In the genomic region with DNA sequence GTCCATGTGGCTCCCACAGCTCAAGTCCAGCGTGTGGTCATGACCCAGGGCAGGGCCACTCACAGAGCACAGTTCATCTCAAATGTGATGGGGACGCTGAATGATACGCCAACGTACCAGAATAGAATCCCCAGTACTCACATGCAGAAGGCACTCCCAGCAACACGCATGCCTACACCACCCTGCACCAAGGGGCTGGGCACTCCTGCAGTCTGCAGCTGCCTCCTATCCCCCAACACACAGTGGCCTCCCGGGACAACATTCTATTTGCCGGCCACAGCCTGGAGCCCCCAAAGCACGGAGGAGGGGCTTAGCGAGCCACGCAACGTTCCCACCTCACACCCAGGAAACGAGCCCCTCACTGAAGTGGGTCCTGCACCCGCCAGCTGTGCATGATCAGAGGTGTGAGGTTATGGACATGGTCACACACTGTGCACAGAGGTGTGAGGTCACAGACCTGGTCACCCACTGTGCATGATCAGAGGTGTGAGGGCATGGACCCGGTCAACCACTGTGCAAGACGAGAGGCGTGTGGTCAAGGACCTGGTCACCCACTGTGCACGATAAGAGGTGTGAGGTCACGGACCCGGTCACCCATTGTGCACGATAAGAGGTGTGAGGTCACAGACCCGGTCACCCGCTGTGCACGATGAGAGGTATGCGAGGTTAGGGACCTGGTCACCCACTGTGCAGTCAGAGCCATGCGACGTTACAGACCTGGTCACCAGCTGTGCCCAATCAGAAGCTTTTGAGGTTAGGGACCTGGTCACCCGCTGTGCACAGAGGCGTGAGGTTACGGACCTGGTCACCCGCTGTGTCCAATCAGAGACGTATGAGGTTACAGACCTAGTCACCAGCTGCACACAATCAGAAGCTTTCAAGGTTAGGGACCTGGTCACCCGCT, we compare ENCODE assay signal across 14 cellular contexts.
"Had no signal": no experiment of that assay in that cellular context is flagged by ENCODE, and none has a peak within 500 bp of the region (broad histone marks: within the 10 kb centered on the region; RNA-seq: fewer than 3 reads in every experiment).

No MANE protein-coding gene starts in this region.

- H3K4me3 Mint-ChIP-seq: activated CD8-positive, alpha-beta memory T cell treated with anti-CD3 and anti-CD28 coated beads, Interleukin-2, amount 10 ng/mL, durations not matched to agents 7 days and 5 days; activated naive CD8-positive, alpha-beta T cell; activated T-cell treated with anti-CD3 and anti-CD28 coated beads, Interleukin-2, amount 50 U/mL, for 24 hours; stimulated activated memory B cell treated with anti-CD40 and anti-IgM and Interleukin-4, amounts not matched to agents 10 μg/mL and 1 μg/mL and 100 μg/mL, for 72 hours had no signal

- DNase-seq: activated CD4-positive, alpha-beta T cell treated with anti-CD3 and anti-CD28 coated beads, Interleukin-2, amount 50 U/mL, for 48 hours; activated CD8-positive, alpha-beta memory T cell treated with anti-CD3 and anti-CD28 coated beads, Interleukin-2, amount 10 ng/mL, durations not matched to agents 7 days and 5 days; activated gamma-delta T cell; activated T-cell treated with anti-CD3 and anti-CD28 coated beads, Interleukin-2, amount 50 U/mL, for 24 hours; amygdala; foreskin keratinocyte; left ventricle myocardium superior; small intestine had no signal

- H3K36me3 Mint-ChIP-seq: activated CD8-positive, alpha-beta memory T cell treated with anti-CD3 and anti-CD28 coated beads, Interleukin-2, amount 10 ng/mL, durations not matched to agents 7 days and 5 days; activated naive CD8-positive, alpha-beta T cell; stimulated activated memory B cell treated with anti-CD40 and anti-IgM and Interleukin-4, amounts not matched to agents 10 μg/mL and 1 μg/mL and 100 μg/mL, for 72 hours had no signal

- H3K27me3 ChIP-seq: foreskin keratinocyte, pancreas, tibial artery had no signal

- H3K9me3 Mint-ChIP-seq: activated T-cell treated with anti-CD3 and anti-CD28 coated beads, Interleukin-2, amount 50 U/mL, for 24 hours; stimulated activated memory B cell treated with anti-CD40 and anti-IgM and Interleukin-4, amounts not matched to agents 10 μg/mL and 1 μg/mL and 100 μg/mL, for 72 hours had no signal

- H3K36me3 ChIP-seq: pancreas had no signal

- H3K27ac Mint-ChIP-seq: activated CD8-positive, alpha-beta memory T cell treated with anti-CD3 and anti-CD28 coated beads, Interleukin-2, amount 10 ng/mL, durations not matched to agents 7 days and 5 days; activated naive CD8-positive, alpha-beta T cell; activated T-cell treated with anti-CD3 and anti-CD28 coated beads, Interleukin-2, amount 50 U/mL, for 24 hours; stimulated activated memory B cell treated with anti-CD40 and anti-IgM and Interleukin-4, amounts not matched to agents 10 μg/mL and 1 μg/mL and 100 μg/mL, for 72 hours had no signal

- ATAC-seq: activated CD4-positive, CD25-positive, alpha-beta regulatory T cell treated with anti-CD3 and anti-CD28 coated beads, Interleukin-2, amount 50 U/mL, for 24 hours; activated CD8-positive, alpha-beta memory T cell treated with anti-CD3 and anti-CD28 coated beads, Interleukin-2, amount 10 ng/mL, durations not matched to agents 7 days and 5 days; foreskin keratinocyte; left ventricle myocardium superior; pancreas; stimulated activated memory B cell treated with anti-CD40 and anti-IgM and Interleukin-4, amounts not matched to agents 10 μg/mL and 1 μg/mL and 100 μg/mL, for 72 hours had no signal

- FAIRE-seq: endothelial cell of umbilical vein, pancreas, small intestine had no signal

- H3K4me3 ChIP-seq: pancreas, tibial artery had no signal
